ENCODE assay signal across 8 cellular contexts in genomic region chr4:6908397-6909112, GRCh38. TPM values are rescaled to one million over a fixed set of nuclear protein-coding genes. Genes with fewer than 3 reads are reported as not detected.
DNase-seq lines count a peak whose midpoint lies in the region; ATAC-seq and TF ChIP-seq lines count a peak whose summit lies in the region.

No MANE protein-coding gene starts in this region.

- DNase-seq in right atrium auricular region (ENCODE audit: low spot score) (no peak), spleen (peak; percentile 82), SHP77 treated with DMSO at 0.1 percent for 48 hours (lab: John Stamatoyannopoulos, UW) (no peak), NCI-H2171 (lab: John Stamatoyannopoulos, UW) (no peak), NCI-H1048 (lab: John Stamatoyannopoulos, UW) (no peak)

- CTCF ChIA-PET in HEK293 (lab: Yijun Ruan, JAX) = interaction anchor here (0.6 to 2.0 kb wide), 8 partner anchors 19 to 188 kb away, joined by 3 to 9 read pairs (median 3); no protein-coding TSS in a partner anchor

- no peaks in the 10 kb centered on the region for H3K27me3 ChIP-seq in right atrium auricular region
- peaks cover 0 to 10% (median 0%) of the 10 kb centered on the region in 7 donors for H3K27me3 ChIP-seq in spleen (replicated peaks in 1 of 7)

- H3K4me1 ChIP-seq in HEK293 (ENCODE audit: control insufficient read depth, insufficient read depth, low read length) = no peaks in the 10 kb centered on the region
- peaks cover 0 to 44% of the 10 kb centered on the region in 2 donors for H3K4me1 ChIP-seq in right atrium auricular region
- peaks cover 32 to 64% (median 54%) of the 10 kb centered on the region in 6 donors for H3K4me1 ChIP-seq in spleen

- no peaks in the 10 kb centered on the region for H3K36me3 ChIP-seq in HEK293 (ENCODE audit: control insufficient read depth in 2 of 2, insufficient read depth in 1 of 2, low read length in 2 of 2)
- H3K36me3 ChIP-seq in right atrium auricular region = no peaks in the 10 kb centered on the region
- H3K36me3 ChIP-seq in spleen = no peaks in the 10 kb centered on the region

- H3K27ac ChIP-seq in HEK293 (ENCODE audit: extremely low read depth, low read depth, low read length) = peak overlapping the region; percentile 88; the same call in 1 of the 2 replicates
- H3K27ac ChIP-seq in VCaP = peak overlapping the region; percentile 93
- H3K27ac ChIP-seq in right atrium auricular region = peak overlapping the region; percentile 93 to 96
- peak overlapping the region; percentile 98 to 100 (median 99) for H3K27ac ChIP-seq in spleen

- H3K4me3 ChIP-seq in HEK293 (ENCODE audit: low read depth, low read length) (peak overlapping the region; percentile 70), right atrium auricular region (peak overlapping the region; percentile 68 to 77), spleen (peak overlapping the region; percentile 59 to 84 (median 67))

- no peak for ATAC-seq in HG03280 (IDR thresholded peaks at IDR 0.05; ENCODE audit: unreplicated experiment)

- TF ChIP-seq POLR2A in spleen (IDR thresholded peaks at IDR 0.05) = no peak

- POLR2A ChIA-PET in HEK293 (lab: Yijun Ruan, JAX) = interaction anchor here (1.0 to 1.8 kb wide), 6 partner anchors 8 to 160 kb away, joined by 3 to 11 read pairs (median 5); partner anchors contain the start of gene GRPEL1

- intact Hi-C loops in spleen (cut with DNase I; ENCODE audit: low total_unique reads) = no loop called here

- no peaks in the 10 kb centered on the region for H3K9me3 ChIP-seq in HEK293 (ENCODE audit: control insufficient read depth, insufficient read depth, low read depth, low read length)
- no peaks in the 10 kb centered on the region for H3K9me3 ChIP-seq in right atrium auricular region
- H3K9me3 ChIP-seq in spleen = no peaks in the 10 kb centered on the region

- TF ChIP-seq CTCF in HEK293 (tag by site-specific recombination; IDR thresholded peaks at IDR 0.05) (no peak), VCaP (conservative IDR thresholded peaks at IDR 0.05) (no peak), right atrium auricular region (IDR thresholded peaks at IDR 0.05) (no peak), spleen (IDR thresholded peaks at IDR 0.05 in 8 of 11, conservative IDR thresholded peaks at IDR 0.05 in 3 of 11) (no peak)

- 17 to 28% (median 25%) methylated on average over 18 of the region's 18 CpGs for WGBS in spleen, 5 donors

TF ChIP-seq in HEK293, 187 proteins besides CTCF, POLR2A, EP300 and RAD21:
- no peak for TF ChIP-seq ZBTB11 (tag by site-specific recombination; conservative IDR thresholded peaks at IDR 0.05; ENCODE audit: low read depth)
- TF ChIP-seq ZNF280D (tag by site-specific recombination; IDR thresholded peaks at IDR 0.05) = 0 out of 2 replicates have a peak, but pooled peaks have one; percentile 5

RNA-seq across cellular contexts. Expression of gene TBC1D14, which starts 1.1 kb away (rescaled TPM):
- 10 to 100 TPM; 33.7 to 34.0 TPM for total RNA-seq in right atrium auricular region
- total RNA-seq in spleen = 100 to 1,000 TPM in 1 of 7 donors, 10 to 100 TPM in 6; 45.7 to 114 (median 79.2) TPM
- 10 to 100 TPM; 13.7 to 24.0 (median 18.2) TPM for polyA plus RNA-seq in spleen
